ENCODE assay signal across 18 cellular contexts in genomic region chr7:130965515-130965914, GRCh38.
"Had no signal": no experiment of that assay in that cellular context is flagged by ENCODE, and none has a peak within 500 bp of the region (broad histone marks: within the 10 kb centered on the region; RNA-seq: fewer than 3 reads in every experiment).

No MANE protein-coding gene starts in this region.

- H3K4me3 Mint-ChIP-seq: nephron progenitor cell had no signal

- H3K36me3 ChIP-seq: vagina had no signal

- H3K27ac Mint-ChIP-seq: nephron progenitor cell had no signal

- H3K9me3 Mint-ChIP-seq: nephron progenitor cell had no signal

- H3K4me3 ChIP-seq: dorsolateral prefrontal cortex, heart left ventricle, lung, tibial artery, upper lobe of left lung, vagina had no signal

- H3K9me3 ChIP-seq: heart left ventricle, tibial artery, upper lobe of left lung, vagina had no signal

- DNase-seq: cortex of kidney; dorsolateral prefrontal cortex; effector CD8-positive, alpha-beta T cell; foreskin melanocyte; heart left ventricle; hippocampal formation; left colon; left ventricle myocardium superior; mesenchymal stem cell; midbrain; nephron progenitor cell; stimulated activated CD4-positive, alpha-beta T cell treated with anti-CD3 and anti-CD28 coated beads, Interleukin-12 subunit alpha, Interleukin-12 subunit beta, amount 100 ng/mL, for 4 hours; stimulated activated naive CD4-positive, alpha-beta T cell treated with Interleukin-2 at 50 U/mL for 16 hours; tibial artery; upper lobe of left lung had no signal

- H3K27me3 ChIP-seq: dorsolateral prefrontal cortex, heart left ventricle, tibial artery, upper lobe of left lung, vagina had no signal

- ATAC-seq: heart left ventricle, left colon, left ventricle myocardium superior, sciatic nerve had no signal

- H3K27ac ChIP-seq: dorsolateral prefrontal cortex, heart left ventricle, tibial artery, upper lobe of left lung, vagina had no signal
